8 cellular contexts compared by ENCODE assay signal in genomic region chr18:79575891-79576685, GRCh38.
DNase-seq lines count a peak whose midpoint lies in the region; ATAC-seq and TF ChIP-seq lines count a peak whose summit lies in the region.

No MANE protein-coding gene starts in this region.

- H3K9me3 ChIP-seq in lung (ENCODE audit: control insufficient read depth in 2 of 2, insufficient read depth in 1 of 2, low read length in 1 of 2) (peaks cover 0 to 24% of the 10 kb centered on the region in 2 donors), PC-3 (ENCODE audit: low read length) (peaks cover 6% of the 10 kb centered on the region; the same call in 1 of the 2 replicates)

- H3F3A ChIP-seq in PC-3 (ENCODE audit: low read length, unreplicated experiment): no peaks in the 10 kb centered on the region

- no peak overlapping the region for H3K9ac ChIP-seq in PC-3 (ENCODE audit: low read length)

- in situ Hi-C loops in ACHN (cut with HindIII; ENCODE audit: low pct_ligation_motif_present, low pct_unique_long_range_greater_than_20kb, low sequenced_read_pairs): no loop called here

- no peaks in the 10 kb centered on the region for H3K79me2 ChIP-seq in PC-3 (ENCODE audit: low read length)

- intact Hi-C loops in PC-3 (cut with micrococcal nuclease): no loop called here

- H3K9me2 ChIP-seq in PC-3 (replicated peaks; ENCODE audit: low read length): no peaks in the 10 kb centered on the region

- H3K27ac ChIP-seq in coronary artery (peak overlapping the region in 1 of 2 donors; percentile 3), lung (ENCODE audit: low read depth in 1 of 2, low read length in 1 of 2) (peak overlapping the region; percentile 24 to 26), PC-3 (ENCODE audit: low read length) (no peak overlapping the region)

- no peak overlapping the region for H2AFZ ChIP-seq in PC-3 (ENCODE audit: low read length)

- ATAC-seq in lung (ENCODE audit: insufficient read depth, low FRiP score) (peak; percentile 2), GM21367 (IDR thresholded peaks at IDR 0.05; ENCODE audit: unreplicated experiment) (no peak), PC-3 (no peak)

- H3K4me3 ChIP-seq in AG10803 (ENCODE audit: low read length) (no peak overlapping the region), coronary artery (no peak overlapping the region), lung (no peak overlapping the region), PC-3 (ENCODE audit: low read length) (no peak overlapping the region)

- peaks cover 0 to 21% of the 10 kb centered on the region in 2 donors for H3K4me1 ChIP-seq in lung (ENCODE audit: control insufficient read depth in 2 of 2, insufficient read depth in 2 of 2, low read length in 2 of 2)
- no peaks in the 10 kb centered on the region for H3K4me1 ChIP-seq in PC-3 (ENCODE audit: insufficient read depth, low read length)

- no peak; the same call in 1 of the 2 replicates for TF ChIP-seq CTCF in AG10803 (conservative IDR thresholded peaks at IDR 0.05; ENCODE audit: low read length)
- TF ChIP-seq CTCF in coronary artery (IDR thresholded peaks at IDR 0.05): no peak
- TF ChIP-seq CTCF in lung (IDR thresholded peaks at IDR 0.05; ENCODE audit: control extremely low read depth, extremely low read depth): no peak
- TF ChIP-seq CTCF in PC-3 (conservative IDR thresholded peaks at IDR 0.05; ENCODE audit: low read depth, low read length): no peak

- POLR2A ChIA-PET in PC-3 (lab: Charles Lee; ENCODE audit: unreplicated experiment): no interaction called here

- no TSS peak for BruUV-seq in PC-3 (replicated peaks; lab: Mats Ljungman, UMichigan)

- H4K20me1 ChIP-seq in PC-3 (ENCODE audit: low read length): no peaks in the 10 kb centered on the region

- H3K36me3 ChIP-seq in lung (ENCODE audit: control insufficient read depth in 2 of 2, insufficient read depth in 2 of 2, low read length in 2 of 2) (no peaks in the 10 kb centered on the region), PC-3 (ENCODE audit: low read depth, low read length) (no peaks in the 10 kb centered on the region)

- peak; percentile 52 for DNase-seq in AG10803 (ENCODE audit: low read depth)
- peak; percentile 50 for DNase-seq in NCI-H1105 treated with DMSO at 0.1 percent for 48 hours (lab: John Stamatoyannopoulos, UW)
- peak; percentile 74 for DNase-seq in coronary artery (ENCODE audit: low spot score)
- no peak for DNase-seq in lung (ENCODE audit: low spot score)
- no peak for DNase-seq in ACHN
- DNase-seq in GF-D8 (lab: John Stamatoyannopoulos, UW): no peak
- DNase-seq in PC-3: no peak

- 69 to 77% methylated on average over 41 to 44 of the region's 44 CpGs for WGBS in lung, 2 donors

- H3K27me3 ChIP-seq in lung (ENCODE audit: control insufficient read depth, insufficient read depth): no peaks in the 10 kb centered on the region
- 0 out of 2 replicates have a peak, but pooled peaks cover 5% of the 10 kb centered on the region for H3K27me3 ChIP-seq in PC-3 (ENCODE audit: low read length)

- no peak overlapping the region for H3K4me2 ChIP-seq in PC-3 (ENCODE audit: low read length)

- CTCF ChIA-PET in PC-3 (lab: Charles Lee): no interaction called here

Comparison
In these comparisons a context has a peak if more than half of its experiments do, and no peak if none do; other contexts are left out.
1. DNase-seq: peak in AG10803 (single experiment), NCI-H1105 treated with DMSO at 0.1 percent for 48 hours (single experiment) and coronary artery (single experiment); none in lung (single experiment), ACHN (single experiment), GF-D8 (single experiment) and PC-3 (single experiment).